ENCODE assay signal across 8 cellular contexts in the genomic region with DNA sequence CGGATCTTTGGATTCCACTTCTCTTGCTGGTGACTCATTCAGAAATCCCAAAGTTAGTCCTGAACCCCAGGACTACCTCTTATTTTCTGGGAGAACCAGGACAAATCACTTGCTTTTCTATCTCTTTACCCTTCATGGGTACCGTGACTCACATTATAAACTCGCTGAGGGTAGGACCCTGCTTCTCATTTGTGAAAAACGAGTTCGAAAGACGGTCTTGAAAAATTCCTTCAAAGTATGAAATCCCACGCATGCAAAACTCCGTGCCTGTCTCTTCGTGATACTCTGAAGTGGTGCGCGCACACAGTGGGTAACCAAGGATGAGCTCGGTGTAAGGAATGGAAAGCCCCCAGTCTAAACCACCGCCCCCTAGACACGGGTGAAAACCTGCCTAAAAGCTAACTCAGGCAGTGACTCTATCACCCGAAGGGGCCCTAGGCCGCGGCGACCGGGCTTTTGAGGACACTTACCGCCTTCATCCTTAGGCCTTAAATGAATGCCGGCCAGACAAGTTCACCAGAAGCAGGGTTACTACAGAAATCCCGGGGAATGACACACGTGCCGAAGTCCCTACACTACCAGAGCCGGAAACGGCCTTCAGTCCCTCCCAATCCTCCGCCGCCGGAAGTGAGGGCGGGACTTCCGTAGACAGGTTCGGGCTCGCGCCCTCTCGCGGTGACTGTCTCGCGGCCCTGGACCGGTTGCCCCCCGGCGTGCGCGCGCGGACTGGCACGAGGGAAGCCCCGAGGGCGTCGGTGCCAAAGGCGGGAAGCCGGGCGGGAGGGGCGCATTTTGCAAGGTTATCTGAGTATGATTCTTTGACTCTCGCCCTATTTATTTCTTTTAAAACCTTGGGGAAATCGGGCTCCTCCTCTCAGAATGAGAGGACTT.
DNase-seq lines count a peak whose midpoint lies in the region; ATAC-seq and TF ChIP-seq lines count a peak whose summit lies in the region.

A gene with protein sequence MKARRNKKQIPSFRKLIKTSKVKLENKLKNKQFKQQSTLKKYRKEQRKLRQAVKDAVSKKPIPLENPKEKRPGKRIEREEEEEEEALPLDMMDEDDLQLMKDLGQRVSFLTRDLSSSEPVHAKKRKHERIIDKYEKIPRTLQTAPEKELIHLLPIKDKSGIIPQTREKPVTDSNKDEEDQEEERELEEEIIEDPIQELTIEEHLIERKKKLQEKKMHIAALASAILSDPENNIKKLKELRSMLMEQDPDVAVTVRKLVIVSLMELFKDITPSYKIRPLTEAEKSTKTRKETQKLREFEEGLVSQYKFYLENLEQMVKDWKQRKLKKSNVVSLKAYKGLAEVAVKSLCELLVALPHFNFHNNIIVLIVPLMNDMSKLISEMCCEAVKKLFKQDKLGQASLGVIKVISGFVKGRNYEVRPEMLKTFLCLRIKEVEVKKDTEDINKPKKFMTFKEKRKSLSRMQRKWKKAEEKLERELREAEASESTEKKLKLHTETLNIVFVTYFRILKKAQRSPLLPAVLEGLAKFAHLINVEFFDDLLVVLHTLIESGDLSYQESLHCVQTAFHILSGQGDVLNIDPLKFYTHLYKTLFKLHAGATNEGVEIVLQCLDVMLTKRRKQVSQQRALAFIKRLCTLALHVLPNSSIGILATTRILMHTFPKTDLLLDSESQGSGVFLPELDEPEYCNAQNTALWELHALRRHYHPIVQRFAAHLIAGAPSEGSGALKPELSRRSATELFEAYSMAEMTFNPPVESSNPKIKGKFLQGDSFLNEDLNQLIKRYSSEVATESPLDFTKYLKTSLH (minus strand): TSS at position 580 of the 891 bp plus-strand sequence. CDS start 101 bp downstream, at position 479.

- H3K27me3 ChIP-seq in BLaER1: no peaks in the 10 kb centered on the region
- H3K27me3 ChIP-seq in layer of hippocampus (ENCODE audit: control insufficient read depth, insufficient read depth, low read length): no peaks in the 10 kb centered on the region

- H3K27ac ChIP-seq in BLaER1 (peak within 1 kb of the TSS; percentile 62), coronary artery (peak within 1 kb of the TSS; percentile 30 to 78), layer of hippocampus (ENCODE audit: low read depth, low read length) (peak within 1 kb of the TSS; percentile 58)

- ATAC-seq in HG03442 (IDR thresholded peaks at IDR 0.05; ENCODE audit: unreplicated experiment): peak; percentile 99

- peaks cover 16% of the 10 kb centered on the region for H3K4me1 ChIP-seq in BLaER1

- peak within 1 kb of the TSS; percentile 80 for H3K9ac ChIP-seq in BLaER1

- peak; percentile 81 for TF ChIP-seq CTCF in coronary artery (IDR thresholded peaks at IDR 0.05)

- H3K9me3 ChIP-seq in BLaER1: peaks cover 10% of the 10 kb centered on the region; the same call in 1 of the 2 replicates

- DNase-seq in GM19238 (ENCODE audit: insufficient read length, low spot score): peak; percentile 90
- DNase-seq in NCI-H524 treated with DMSO at 0.1 percent for 48 hours (lab: John Stamatoyannopoulos, UW): peak; percentile 28
- DNase-seq in activated CD4-positive, alpha-beta T cell treated with anti-CD3 and anti-CD28 coated beads for 48 hours: peak; percentile 98
- DNase-seq in coronary artery (ENCODE audit: low spot score): peak; percentile 96
- peak; percentile 88 to 97 for DNase-seq in stimulated activated CD4-positive, alpha-beta T cell treated with anti-CD3 and anti-CD28 coated beads, Interleukin-1b, Interleukin-23, amount 100 ng/mL, for 4 hours (ENCODE audit: low read depth in 2 of 2)

- peak within 1 kb of the TSS; percentile 78 for H3K4me2 ChIP-seq in BLaER1

- peaks cover 29% of the 10 kb centered on the region for H3K36me3 ChIP-seq in BLaER1

- peak within 1 kb of the TSS; percentile 74 for H3K4me3 ChIP-seq in BLaER1
- H3K4me3 ChIP-seq in coronary artery: peak within 1 kb of the TSS; percentile 85

- peaks cover 5% of the 10 kb centered on the region; the same call in 1 of the 2 replicates for H4K20me1 ChIP-seq in BLaER1

Comparison
In these comparisons a context has a peak if more than half of its experiments do, and no peak if none do; other contexts are left out.
1. Peak in every context shown above with its lines: DNase-seq, ATAC-seq, H3K4me3 ChIP-seq and H3K27ac ChIP-seq.
2. DNase-seq: peak in every context shown above with its lines; median percentile 98 in activated CD4-positive, alpha-beta T cell treated with anti-CD3 and anti-CD28 coated beads for 48 hours; 96 in coronary artery; 92 in stimulated activated CD4-positive, alpha-beta T cell treated with anti-CD3 and anti-CD28 coated beads, Interleukin-1b, Interleukin-23, amount 100 ng/mL, for 4 hours; 90 in GM19238; 28 in NCI-H524 treated with DMSO at 0.1 percent for 48 hours.